9 cellular contexts compared by ENCODE assay signal in genomic region chr2:160516547-160517365, GRCh38. TPM values are rescaled to one million over a fixed set of nuclear protein-coding genes. Genes with fewer than 3 reads are reported as not detected.
A peak's percentile ranks its signal among the peaks of the same experiment; 100 is the strongest.
DNase-seq lines count a peak whose midpoint lies in the region; ATAC-seq and TF ChIP-seq lines count a peak whose summit lies in the region.
"Had no signal": no experiment of that assay in that cellular context is flagged by ENCODE, and none has a peak within 500 bp of the region (broad histone marks: within the 10 kb centered on the region; RNA-seq: fewer than 3 reads in every experiment).

No MANE protein-coding gene starts in this region.

- H3K27me3 ChIP-seq in HCT116 (ENCODE audit: insufficient read depth, low read length) (no peaks in the 10 kb centered on the region), BE2C (no peaks in the 10 kb centered on the region)

- H3K9me3 Mint-ChIP-seq in T-cell (no peaks in the 10 kb centered on the region), memory B cell (no peaks in the 10 kb centered on the region)

- no peaks in the 10 kb centered on the region for H3K27me3 Mint-ChIP-seq in T-cell
- peaks cover 14% of the 10 kb centered on the region for H3K27me3 Mint-ChIP-seq in memory B cell

- H3K9ac ChIP-seq in HCT116 (ENCODE audit: low read length), result no peak overlapping the region

- H3K4me1 ChIP-seq in HCT116 (ENCODE audit: control insufficient read depth in 1 of 2, insufficient read depth in 2 of 2, low read length in 2 of 2) (no peaks in the 10 kb centered on the region), OCI-LY7 (ENCODE audit: insufficient read depth, low read length, poor library complexity, severe bottlenecking) (no peaks in the 10 kb centered on the region), BE2C (peaks cover 10% of the 10 kb centered on the region)

- H3K9me3 ChIP-seq in HCT116 (ENCODE audit: control insufficient read depth in 1 of 2, insufficient read depth in 1 of 2, low read depth in 1 of 2, low read length in 2 of 2) (no peaks in the 10 kb centered on the region), OCI-LY7 (ENCODE audit: low read length) (no peaks in the 10 kb centered on the region), BE2C (no peaks in the 10 kb centered on the region)

- CTCF ChIA-PET in HCT116 (lab: Charles Lee) (no interaction called here), T-cell (lab: Charles Lee) (interaction anchor here in 1 of 2 donors (0.6 kb wide), 1 partner anchor 135 kb away, joined by 3 read pairs; no protein-coding TSS in a partner anchor), OCI-LY7 (lab: Charles Lee; ENCODE audit: unreplicated experiment) (no interaction called here)

- no peaks in the 10 kb centered on the region for H4K20me1 ChIP-seq in HCT116 (ENCODE audit: insufficient read depth)
- no peaks in the 10 kb centered on the region for H4K20me1 ChIP-seq in OCI-LY7 (ENCODE audit: insufficient read depth, low read length)

- TF ChIP-seq CTCF in HCT116 (IDR thresholded peaks at IDR 0.05 in 2 of 3, conservative IDR thresholded peaks at IDR 0.05 in 1 of 3; ENCODE audit: borderline replicate concordance in 1 of 3, insufficient read depth in 1 of 3, low read depth in 2 of 3, low read length in 2 of 3), result no peak
- no peak for TF ChIP-seq CTCF in OCI-LY7 (conservative IDR thresholded peaks at IDR 0.05; ENCODE audit: low read length)
- TF ChIP-seq CTCF in BE2C (IDR thresholded peaks at IDR 0.05; ENCODE audit: low read depth, low read length), result no peak

- intact Hi-C loops in HCT116 (cut with micrococcal nuclease), result no loop called here
- intact Hi-C loops in OCI-LY7 (cut with micrococcal nuclease; ENCODE audit: unreplicated experiment), result no loop called here

- no peak for TF ChIP-seq RAD21 in HCT116 (IDR thresholded peaks at IDR 0.05; ENCODE audit: low read depth)

- H3K4me3 ChIP-seq in HCT116 (replicated peaks in 1 of 2; ENCODE audit: low read depth in 1 of 2, low read length in 2 of 2) (no peak overlapping the region), OCI-LY7 (ENCODE audit: low read depth, low read length, poor library complexity, severe bottlenecking) (no peak overlapping the region), BE2C (ENCODE audit: low read depth, low read length) (no peak overlapping the region)

- H3K27ac Mint-ChIP-seq in T-cell (peak overlapping the region; percentile 34 to 69), memory B cell (no peak overlapping the region)

- H3K27ac ChIP-seq in HCT116 (ENCODE audit: low read depth, low read length) (no peak overlapping the region), OCI-LY7 (ENCODE audit: low read depth, low read length, poor library complexity, severe bottlenecking) (no peak overlapping the region)

- no peaks in the 10 kb centered on the region for H3K9me2 ChIP-seq in HCT116 (ENCODE audit: insufficient read depth)
- H3K9me2 ChIP-seq in OCI-LY7 (ENCODE audit: insufficient read depth, low read length), result no peaks in the 10 kb centered on the region

- no peaks in the 10 kb centered on the region for H3K36me3 Mint-ChIP-seq in T-cell
- H3K36me3 Mint-ChIP-seq in memory B cell, result no peaks in the 10 kb centered on the region

- peaks cover 25 to 31% (median 27%) of the 10 kb centered on the region in 3 donors for H3K4me1 Mint-ChIP-seq in T-cell
- H3K4me1 Mint-ChIP-seq in memory B cell, result peaks cover 6% of the 10 kb centered on the region

- BruUV-seq in HCT116 (replicated peaks; lab: Mats Ljungman, UMichigan) (no TSS peak), OCI-LY7 (replicated peaks; lab: Mats Ljungman, UMichigan) (no TSS peak)

- no peak for TF ChIP-seq POLR2A in HCT116 (IDR thresholded peaks at IDR 0.05; ENCODE audit: borderline replicate concordance, extremely low read depth, insufficient read depth, insufficient read length)

- H2AFZ ChIP-seq in HCT116 (ENCODE audit: low read depth, low read length, poor library complexity, severe bottlenecking), result peak overlapping the region; percentile 5
- H2AFZ ChIP-seq in OCI-LY7 (ENCODE audit: low read length), result no peak overlapping the region

- H3K36me3 ChIP-seq in HCT116 (ENCODE audit: control insufficient read depth in 1 of 2, insufficient read depth in 2 of 2, low read length in 2 of 2) (no peaks in the 10 kb centered on the region), OCI-LY7 (ENCODE audit: insufficient read depth, low read length) (no peaks in the 10 kb centered on the region), BE2C (no peaks in the 10 kb centered on the region)

- peak; percentile 48 for ATAC-seq in GM18519 (IDR thresholded peaks at IDR 0.05; ENCODE audit: low FRiP score, unreplicated experiment)
- ATAC-seq in HCT116, result no peak
- ATAC-seq in T-cell (replicated peaks in 1 of 4), result peak; percentile 28 to 80 (median 52)
- peak; percentile 59 for ATAC-seq in memory B cell (ENCODE audit: low read depth)

- no peak overlapping the region for H3K4me2 ChIP-seq in HCT116 (ENCODE audit: low read length)
- no peak overlapping the region for H3K4me2 ChIP-seq in OCI-LY7 (ENCODE audit: low read length)

- POLR2A ChIA-PET in HCT116 (lab: Charles Lee), result no interaction called here
- POLR2A ChIA-PET in T-cell (lab: Charles Lee), result interaction anchor here in 1 of 2 donors (0.6 to 0.7 kb wide), 2 partner anchors 408 to 769 kb away, joined by 3 to 5 read pairs; no protein-coding TSS in a partner anchor
- POLR2A ChIA-PET in OCI-LY7 (lab: Charles Lee), result interaction anchor here (0.6 to 1.4 kb wide), 4 partner anchors 14 to 479 kb away, joined by 3 to 5 read pairs (median 4); no protein-coding TSS in a partner anchor

- RAD21 ChIA-PET in HCT116 (lab: Charles Lee; ENCODE audit: low non-redundant PET in 1 of 2, low total read pairs in 2 of 2, uncharacterized antibody in 2 of 2, unreplicated experiment in 2 of 2), result no interaction called here

- peak overlapping the region in 1 of 3 donors; percentile 5 for H3K4me3 Mint-ChIP-seq in T-cell
- no peak overlapping the region for H3K4me3 Mint-ChIP-seq in memory B cell

- H3K79me2 ChIP-seq in HCT116 (ENCODE audit: insufficient read depth, low read length), result no peaks in the 10 kb centered on the region
- no peaks in the 10 kb centered on the region for H3K79me2 ChIP-seq in OCI-LY7 (ENCODE audit: insufficient read depth, low read depth, low read length)

- no peak for DNase-seq in HCT116 (ENCODE audit: low read depth, low spot score)
- no peak for DNase-seq in T-cell
- no peak for DNase-seq in memory B cell (ENCODE audit: low spot score in 2 of 2)
- DNase-seq in germinal center (ENCODE audit: low spot score), result no peak
- DNase-seq in OCI-LY7 (ENCODE audit: low spot score), result no peak
- DNase-seq in DMS79 (lab: John Stamatoyannopoulos, UW), result no peak
- no peak for DNase-seq in BE2C
- DNase-seq: NCI-H187 had no signal

TF ChIP-seq in HCT116, 20 proteins besides CTCF, POLR2A, EP300 and RAD21:
- TF ChIP-seq TCF7L2 (IDR thresholded peaks at IDR 0.05; ENCODE audit: borderline replicate concordance, extremely low read depth, insufficient read depth, insufficient read length), result no peak
- no peak for TF ChIP-seq ZNF274 (IDR thresholded peaks at IDR 0.05; ENCODE audit: low read depth, low read length)
- no peak for TF ChIP-seq EGR1 (IDR thresholded peaks at IDR 0.05; ENCODE audit: low read depth)
- no peak for TF ChIP-seq FOSL1 (IDR thresholded peaks at IDR 0.05; ENCODE audit: low read depth)
- TF ChIP-seq ZBTB33 (IDR thresholded peaks at IDR 0.05; ENCODE audit: extremely low read depth, insufficient replicate concordance, low read length), result no peak
- TF ChIP-seq JUND (IDR thresholded peaks at IDR 0.05), result no peak
- no peak for TF ChIP-seq MAX (IDR thresholded peaks at IDR 0.05)
- no peak for TF ChIP-seq EZH2phosphoT487 (IDR thresholded peaks at IDR 0.05; ENCODE audit: borderline replicate concordance)

RNA-seq across cellular contexts. Expression of gene RBMS1, which starts 23.1 kb away (rescaled TPM):
- 17.6 TPM for total RNA-seq in HCT116 (2021; ENCODE audit: unreplicated experiment)
- polyA plus RNA-seq in HCT116 (2012), result 8.7 and 9.3 TPM in 2 replicates
- total RNA-seq in T-cell, result 100 to 1,000 TPM in 3 of 5 donors, 10 to 100 TPM in 2; 94.2 to 137 (median 105) TPM
- total RNA-seq in OCI-LY7 (2014; rRNA removed; shearing (Covaris generic)), result 21.8 and 29.5 TPM in 2 replicates
- total RNA-seq in OCI-LY7 (2022), result 35.7 and 40.6 TPM in 2 replicates
- polyA plus RNA-seq in BE2C (2012; ENCODE audit: insufficient read depth, insufficient read length, low read depth), result 23.4 TPM
